Comparison of ENCODE assay signal across 12 cellular contexts in the genomic region with DNA sequence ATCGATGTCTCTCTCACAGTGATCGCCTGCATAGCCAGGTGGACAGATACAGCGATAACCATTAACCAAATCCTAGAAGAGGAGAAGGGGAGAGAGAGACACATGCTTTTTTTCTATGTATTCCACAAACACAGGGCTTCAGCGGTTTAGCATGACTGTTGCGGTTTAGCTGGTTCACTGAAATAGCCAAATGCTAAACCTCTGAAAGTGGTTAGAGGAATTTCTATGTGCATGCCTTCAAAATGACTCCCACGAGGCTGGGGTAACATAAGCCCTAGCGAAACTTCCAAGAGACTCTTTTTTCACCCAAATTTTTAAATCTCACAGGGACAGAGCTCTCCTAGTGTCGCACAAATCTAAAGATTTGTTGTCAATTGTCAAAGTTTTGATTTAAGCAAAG. TPM values are rescaled to one million over a fixed set of nuclear protein-coding genes. Genes with fewer than 3 reads are reported as not detected.
A peak's percentile ranks its signal among the peaks of the same experiment; 100 is the strongest.
DNase-seq lines count a peak whose midpoint lies in the region; ATAC-seq and TF ChIP-seq lines count a peak whose summit lies in the region.
"Had no signal": no experiment of that assay in that cellular context is flagged by ENCODE, and none has a peak within 500 bp of the region (broad histone marks: within the 10 kb centered on the region; RNA-seq: fewer than 3 reads in every experiment).

No MANE protein-coding gene starts in this region.

- H3K9me3 ChIP-seq in cardiac muscle cell (ENCODE audit: low read depth) (no peaks in the 10 kb centered on the region), Peyer's patch (no peaks in the 10 kb centered on the region)
- H3K9me3 ChIP-seq: A549, mucosa of descending colon had no signal

- intact Hi-C loops in left cardiac atrium (cut with DNase I), result loop anchor here in 1 of 2 donors (5.0 kb wide), 1 partner anchor 96 kb away; no protein-coding TSS in a partner anchor

- H3K27me3 ChIP-seq in cardiac muscle cell, result no peaks in the 10 kb centered on the region
- no peaks in the 10 kb centered on the region for H3K27me3 ChIP-seq in Peyer's patch

- peaks cover 43% of the 10 kb centered on the region for H3K4me1 ChIP-seq in cardiac muscle cell (ENCODE audit: low read depth)
- H3K4me1 ChIP-seq in Peyer's patch, result peaks cover 0 to 17% (median under 1%) of the 10 kb centered on the region in 4 donors

- no peak for ATAC-seq in left cardiac atrium
- no peak for ATAC-seq in HG03108 (IDR thresholded peaks at IDR 0.05; ENCODE audit: unreplicated experiment)
- ATAC-seq: A549, mucosa of descending colon had no signal

- H3K4me3 ChIP-seq in cardiac muscle cell, result no peak overlapping the region
- no peak overlapping the region for H3K4me3 ChIP-seq in astrocyte of the spinal cord (ENCODE audit: low read depth, low read length)
- H3K4me3 ChIP-seq in Peyer's patch, result no peak overlapping the region
- H3K4me3 ChIP-seq: A549, mucosa of descending colon had no signal

- peak in 1 of 2 donors; percentile 72 for DNase-seq in cardiac muscle cell (ENCODE audit: low read depth in 1 of 2, low spot score in 1 of 2)
- no peak for DNase-seq in left cardiac atrium
- peak; percentile 89 for DNase-seq in astrocyte of the spinal cord (ENCODE audit: low read depth, low spot score)
- peak; percentile 0 for DNase-seq in mesenteric fat pad (ENCODE audit: low spot score)
- no peak for DNase-seq in Peyer's patch
- no peak for DNase-seq in foreskin melanocyte
- no peak for DNase-seq in cerebellar cortex (ENCODE audit: low spot score)
- DNase-seq: mucosa of descending colon, NCI-H2227 treated with DMSO at 0.1 percent for 48 hours, retina had no signal

- H3K27ac ChIP-seq in cardiac muscle cell (peak overlapping the region; percentile 44), Peyer's patch (no peak overlapping the region)
- H3K27ac ChIP-seq: A549 had no signal

- H3K36me3 ChIP-seq in cardiac muscle cell, result peaks cover 58% of the 10 kb centered on the region
- peaks cover 0 to 93% (median 0%) of the 10 kb centered on the region in 3 donors for H3K36me3 ChIP-seq in Peyer's patch

- TF ChIP-seq CTCF in cardiac muscle cell (IDR thresholded peaks at IDR 0.05; ENCODE audit: low read depth, low read length) (no peak), astrocyte of the spinal cord (IDR thresholded peaks at IDR 0.05; ENCODE audit: low read depth, low read length) (no peak), Peyer's patch (IDR thresholded peaks at IDR 0.05) (no peak)

- TF ChIP-seq POLR2A in Peyer's patch (IDR thresholded peaks at IDR 0.05), result no peak

- in situ Hi-C loops in astrocyte of the spinal cord (cut with HindIII; ENCODE audit: low sequenced_read_pairs), result no loop called here

RNA-seq across cellular contexts. Expression of gene JAG1, which starts 25.1 kb away (rescaled TPM):
- total RNA-seq in cardiac muscle cell (45.3 and 53.2 TPM in 2 replicates), left cardiac atrium (10 to 100 TPM; 32.4 to 42.3 TPM), mesenteric fat pad (96.7 TPM), Peyer's patch (10 to 100 TPM; 35.2 to 73.5 (median 65.3) TPM)
- polyA plus RNA-seq in cardiac muscle cell, result 18.3 and 21.3 TPM in 2 replicates

Comparison
In these comparisons a context has a peak if more than half of its experiments do, and no peak if none do; other contexts are left out.
1. DNase-seq: peak in astrocyte of the spinal cord (single experiment) and mesenteric fat pad (single experiment); none in left cardiac atrium (single experiment), Peyer's patch (0 of 3), foreskin melanocyte (single experiment) and cerebellar cortex (single experiment).